Comparison of ENCODE assay signal across 12 cellular contexts in the genomic region with DNA sequence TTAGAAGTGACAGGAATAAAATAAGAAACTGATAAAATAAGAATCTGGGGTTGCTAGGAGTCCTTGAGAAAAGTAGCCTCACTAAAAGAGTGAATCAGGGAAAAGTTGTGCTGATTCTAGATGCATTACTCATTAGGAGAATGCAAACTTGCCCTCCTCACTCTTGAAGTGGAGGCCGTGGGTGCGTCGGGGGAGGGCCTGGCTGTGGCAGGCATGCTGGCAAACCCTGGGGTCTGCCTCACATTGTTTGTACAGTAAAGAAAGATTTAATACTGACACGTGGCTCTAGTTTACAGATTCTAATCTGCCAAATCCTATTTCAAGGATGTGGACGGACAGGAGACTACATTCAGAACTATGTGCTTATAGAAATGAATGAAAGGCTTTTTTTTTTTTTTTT. TPM values are rescaled to one million over a fixed set of nuclear protein-coding genes. Genes with fewer than 3 reads are reported as not detected.
DNase-seq lines count a peak whose midpoint lies in the region; ATAC-seq and TF ChIP-seq lines count a peak whose summit lies in the region.
"Had no signal": no experiment of that assay in that cellular context is flagged by ENCODE, and none has a peak within 500 bp of the region (broad histone marks: within the 10 kb centered on the region; RNA-seq: fewer than 3 reads in every experiment).

No MANE protein-coding gene starts in this region.

- H3K27me3 Mint-ChIP-seq in CD14-positive monocyte (ENCODE audit: low read depth in 3 of 3): no peaks in the 10 kb centered on the region

- intact Hi-C loops in CD14-positive monocyte (cut with micrococcal nuclease): no loop called here

- H3K36me3 Mint-ChIP-seq in CD14-positive monocyte: no peaks in the 10 kb centered on the region

- peaks cover 17% of the 10 kb centered on the region for H3K4me1 ChIP-seq in foreskin keratinocyte

- H3K27ac ChIP-seq in WERI-Rb-1 (no peak overlapping the region), foreskin keratinocyte (no peak overlapping the region)
- H3K27ac ChIP-seq: neural progenitor cell had no signal

- H3K9me3 Mint-ChIP-seq in CD14-positive monocyte: peaks cover 9 to 19% (median 13%) of the 10 kb centered on the region in 7 donors

- H3K4me3 ChIP-seq in WERI-Rb-1 (ENCODE audit: low read depth, low read length): no peak overlapping the region
- H3K4me3 ChIP-seq: neural progenitor cell had no signal

- TF ChIP-seq CTCF in WERI-Rb-1 (IDR thresholded peaks at IDR 0.05; ENCODE audit: low read depth, low read length): no peak
- no peak for TF ChIP-seq CTCF in foreskin keratinocyte (conservative IDR thresholded peaks at IDR 0.05)
- TF ChIP-seq CTCF in CD14-positive monocyte (IDR thresholded peaks at IDR 0.05): no peak

- ATAC-seq in foreskin keratinocyte (peak; percentile 71), GM19452 (IDR thresholded peaks at IDR 0.05; ENCODE audit: unreplicated experiment) (no peak), GM19467 (IDR thresholded peaks at IDR 0.05; ENCODE audit: unreplicated experiment) (no peak)

- H3K27me3 ChIP-seq in WERI-Rb-1 (ENCODE audit: insufficient read depth, low read depth, severe bottlenecking) (no peaks in the 10 kb centered on the region), foreskin keratinocyte (no peaks in the 10 kb centered on the region)
- H3K27me3 ChIP-seq: neural progenitor cell had no signal

- no peaks in the 10 kb centered on the region; the same call in 1 of the 2 replicates for H3K36me3 ChIP-seq in WERI-Rb-1
- H3K36me3 ChIP-seq: neural progenitor cell had no signal

- no peaks in the 10 kb centered on the region for H3K4me1 Mint-ChIP-seq in CD14-positive monocyte
- H3K4me1 Mint-ChIP-seq: CD8-positive, alpha-beta memory T cell had no signal

- DNase-seq in stimulated activated CD4-positive, alpha-beta T cell treated with anti-CD3 and anti-CD28 coated beads, Interleukin-4, amount 100 ng/mL, for 48 hours (ENCODE audit: low read depth in 2 of 2): peak; percentile 3 to 5
- DNase-seq in stimulated activated CD4-positive, alpha-beta T cell treated with anti-CD3 and anti-CD28 coated beads, Interleukin-4, amount 100 ng/mL, for 1 hour: no peak
- DNase-seq in WERI-Rb-1 (peak; percentile 31), foreskin keratinocyte (peak in 1 of 2 donors; percentile 53), CD14-positive monocyte (ENCODE audit: low spot score) (no peak), Ammon's horn (ENCODE audit: low spot score) (no peak)
- DNase-seq: amygdala; CD8-positive, alpha-beta memory T cell; NCI-H1048 had no signal

- no peak overlapping the region for H3K27ac Mint-ChIP-seq in CD14-positive monocyte
- H3K27ac Mint-ChIP-seq: neural progenitor cell had no signal

- H3K9me3 ChIP-seq in WERI-Rb-1 (ENCODE audit: severe bottlenecking): peaks cover 3% of the 10 kb centered on the region

- H3K4me3 Mint-ChIP-seq in CD14-positive monocyte: no peak overlapping the region
- H3K4me3 Mint-ChIP-seq: CD8-positive, alpha-beta memory T cell; neural progenitor cell had no signal

RNA-seq across cellular contexts. Expression of gene TANC1, which starts 41.9 kb away (rescaled TPM):
- total RNA-seq in foreskin keratinocyte: 28.0 and 29.7 TPM in 2 replicates
- polyA plus RNA-seq in foreskin keratinocyte: 6.2 and 7.4 TPM in 2 replicates
- not detected for polyA plus RNA-seq in CD14-positive monocyte

Comparison
In these comparisons a context has a peak if more than half of its experiments do, and no peak if none do; other contexts are left out.
1. DNase-seq: peak in stimulated activated CD4-positive, alpha-beta T cell treated with anti-CD3 and anti-CD28 coated beads, Interleukin-4, amount 100 ng/mL, for 48 hours (2 of 2) and WERI-Rb-1 (single experiment); none in stimulated activated CD4-positive, alpha-beta T cell treated with anti-CD3 and anti-CD28 coated beads, Interleukin-4, amount 100 ng/mL, for 1 hour (single experiment), CD14-positive monocyte (single experiment) and Ammon's horn (single experiment).